8 cellular contexts compared by ENCODE assay signal in genomic region chr9:137611623-137612609, GRCh38. TPM values are rescaled to one million over a fixed set of nuclear protein-coding genes. Genes with fewer than 3 reads are reported as not detected.
DNase-seq lines count a peak whose midpoint lies in the region; ATAC-seq and TF ChIP-seq lines count a peak whose summit lies in the region.

No MANE protein-coding gene starts in this region.

- CTCF ChIA-PET in CD4-positive, alpha-beta memory T cell (lab: Charles Lee; ENCODE audit: partially characterized antibody): no interaction called here
- CTCF ChIA-PET in IMR-90 (lab: Yijun Ruan, JAX): no interaction called here
- CTCF ChIA-PET in activated CD4-positive, alpha-beta memory T cell treated with anti-CD3 and anti-CD28 coated beads for 36 hours (lab: Charles Lee): no interaction called here

- peak overlapping the region; percentile 97 for H2AK5ac ChIP-seq in IMR-90 (ENCODE audit: low read depth, low read length)

- TF ChIP-seq RAD21 in IMR-90 (IDR thresholded peaks at IDR 0.05; ENCODE audit: low read length): no peak

- H3K9me3 Mint-ChIP-seq in CD4-positive, alpha-beta memory T cell: no peaks in the 10 kb centered on the region
- no peaks in the 10 kb centered on the region for H3K9me3 Mint-ChIP-seq in activated CD4-positive, alpha-beta memory T cell treated with anti-CD3 and anti-CD28 coated beads for 36 hours
- no peaks in the 10 kb centered on the region for H3K9me3 Mint-ChIP-seq in immature natural killer cell

- ATAC-seq in IMR-90 (ENCODE audit: low read depth) (peak; percentile 73), foreskin keratinocyte (peak; percentile 93), sciatic nerve (peak; percentile 64), GM18867 (IDR thresholded peaks at IDR 0.05; ENCODE audit: unreplicated experiment) (no peak), GM21381 (IDR thresholded peaks at IDR 0.05; ENCODE audit: unreplicated experiment) (no peak)

- H3K4me2 ChIP-seq in IMR-90 (ENCODE audit: low read depth, low read length): peak overlapping the region; percentile 6; the same call in 1 of the 2 replicates

- H3K79me1 ChIP-seq in IMR-90 (ENCODE audit: low read depth in 1 of 2, low read length in 2 of 2): peaks cover 17 to 59% of the 10 kb centered on the region in 2 experiments

- 24% methylated on average over 5 of the region's 21 CpGs; no CpG with 5 or more reads in 1 of the 2 experiments for WGBS in IMR-90 (ENCODE audit: extremely low coverage in 2 of 2, insufficient read length in 1 of 2), 2 experiments

- H3K4me1 Mint-ChIP-seq in CD4-positive, alpha-beta memory T cell: peaks cover 14 to 56% (median 26%) of the 10 kb centered on the region in 4 donors
- peaks cover 29% of the 10 kb centered on the region for H3K4me1 Mint-ChIP-seq in activated CD4-positive, alpha-beta memory T cell treated with anti-CD3 and anti-CD28 coated beads for 36 hours (ENCODE audit: low read depth)
- peaks cover 8 to 29% of the 10 kb centered on the region in 2 donors for H3K4me1 Mint-ChIP-seq in immature natural killer cell

- peaks cover 24% of the 10 kb centered on the region for H3K9me1 ChIP-seq in IMR-90 (ENCODE audit: insufficient read depth, low read length)

- peaks cover 14% of the 10 kb centered on the region for H3K36me3 ChIP-seq in CD4-positive, alpha-beta memory T cell (ENCODE audit: insufficient read depth, low read length)
- H3K36me3 ChIP-seq in IMR-90 (ENCODE audit: control insufficient read depth, insufficient read depth, low read length): peaks cover 26% of the 10 kb centered on the region

- peaks cover 0 to 11% of the 10 kb centered on the region in 2 donors for H3K36me3 Mint-ChIP-seq in CD4-positive, alpha-beta memory T cell
- H3K36me3 Mint-ChIP-seq in activated CD4-positive, alpha-beta memory T cell treated with anti-CD3 and anti-CD28 coated beads for 36 hours: peaks cover 3% of the 10 kb centered on the region
- no peaks in the 10 kb centered on the region for H3K36me3 Mint-ChIP-seq in immature natural killer cell

- peak overlapping the region; percentile 77; the same call in 1 of the 2 replicates for H4K5ac ChIP-seq in IMR-90 (ENCODE audit: low read depth, low read length)

- H3K27me3 ChIP-seq in CD4-positive, alpha-beta memory T cell (ENCODE audit: insufficient read depth, low read length): no peaks in the 10 kb centered on the region
- H3K27me3 ChIP-seq in IMR-90 (ENCODE audit: control insufficient read depth, insufficient read depth, low read length): no peaks in the 10 kb centered on the region
- H3K27me3 ChIP-seq in foreskin keratinocyte: no peaks in the 10 kb centered on the region

- peak in 1 of 5 donors; percentile 70 for DNase-seq in CD4-positive, alpha-beta memory T cell
- DNase-seq in IMR-90: peak; percentile 73
- DNase-seq in activated CD4-positive, alpha-beta memory T cell treated with anti-CD3 and anti-CD28 coated beads for 36 hours: peak; percentile 71
- DNase-seq in foreskin keratinocyte: peak; percentile 93 to 97
- DNase-seq in sciatic nerve (ENCODE audit: low spot score): no peak
- no peak for DNase-seq in immature natural killer cell

- H3K27ac ChIP-seq in CD4-positive, alpha-beta memory T cell (ENCODE audit: low read depth, low read length): no peak overlapping the region
- H3K27ac ChIP-seq in IMR-90 (ENCODE audit: insufficient read depth, low read length) (peak overlapping the region; percentile 39; the same call in 1 of the 2 replicates), foreskin keratinocyte (peak overlapping the region; percentile 94)

- peak overlapping the region; percentile 2; the same call in 1 of the 2 replicates for H3K9ac ChIP-seq in IMR-90 (ENCODE audit: low read depth, low read length)

- H4K8ac ChIP-seq in IMR-90 (ENCODE audit: low read depth in 2 of 2, low read length in 2 of 2): peak overlapping the region; percentile 56 to 84

- peak overlapping the region in 6 of 7 donors; percentile 46 to 75 (median 66) for H3K27ac Mint-ChIP-seq in CD4-positive, alpha-beta memory T cell
- H3K27ac Mint-ChIP-seq in activated CD4-positive, alpha-beta memory T cell treated with anti-CD3 and anti-CD28 coated beads for 36 hours: peak overlapping the region; percentile 70
- H3K27ac Mint-ChIP-seq in immature natural killer cell: peak overlapping the region in 3 of 6 donors; percentile 37 to 40 (median 39)

- H2BK5ac ChIP-seq in IMR-90 (ENCODE audit: low read depth, low read length, poor library complexity, severe bottlenecking): peak overlapping the region; percentile 91

- H3K4me3 ChIP-seq in CD4-positive, alpha-beta memory T cell (ENCODE audit: low read length in 2 of 2): no peak overlapping the region
- H3K4me3 ChIP-seq in IMR-90 (ENCODE audit: insufficient read depth, low read depth, low read length): no peak overlapping the region

- peak overlapping the region; percentile 71 for H3K4ac ChIP-seq in IMR-90 (ENCODE audit: low read depth, low read length)

- peak overlapping the region; percentile 80 for H2AFZ ChIP-seq in IMR-90 (replicated peaks; ENCODE audit: low read length, poor library complexity)

- in situ Hi-C loops in IMR-90 (cut with MboI; ENCODE audit: low sequenced_read_pairs): no loop called here

- H3K14ac ChIP-seq in IMR-90 (replicated peaks; ENCODE audit: low read depth, low read length): peak overlapping the region; percentile 49

- H4K20me1 ChIP-seq in IMR-90 (ENCODE audit: insufficient read depth, low read length): peaks cover 18% of the 10 kb centered on the region; the same call in 1 of the 2 replicates

- POLR2A ChIA-PET in CD4-positive, alpha-beta memory T cell (lab: Charles Lee; ENCODE audit: partially characterized antibody): no interaction called here
- POLR2A ChIA-PET in IMR-90 (lab: Charles Lee; ENCODE audit: unreplicated experiment): no interaction called here
- POLR2A ChIA-PET in activated CD4-positive, alpha-beta memory T cell treated with anti-CD3 and anti-CD28 coated beads for 36 hours (lab: Charles Lee): no interaction called here

- H2AK9ac ChIP-seq in IMR-90 (replicated peaks; ENCODE audit: low read depth, low read length, poor library complexity): peak overlapping the region; percentile 99

- H3K9me3 ChIP-seq in CD4-positive, alpha-beta memory T cell (ENCODE audit: control insufficient read depth in 1 of 2, low read length in 2 of 2): no peaks in the 10 kb centered on the region
- no peaks in the 10 kb centered on the region for H3K9me3 ChIP-seq in IMR-90 (ENCODE audit: control insufficient read depth, insufficient read depth, low read length)

- peaks cover 32% of the 10 kb centered on the region for H3K4me1 ChIP-seq in CD4-positive, alpha-beta memory T cell (ENCODE audit: insufficient read depth, low read length)
- H3K4me1 ChIP-seq in IMR-90 (ENCODE audit: control insufficient read depth, insufficient read depth, low read length): peaks cover 19% of the 10 kb centered on the region
- peaks cover 16% of the 10 kb centered on the region for H3K4me1 ChIP-seq in foreskin keratinocyte

- no peak for TF ChIP-seq POLR2A in IMR-90 (IDR thresholded peaks at IDR 0.05; ENCODE audit: low read depth, low read length)

- peak overlapping the region; percentile 25; the same call in 1 of the 3 replicates for H2BK15ac ChIP-seq in IMR-90 (ENCODE audit: low read depth, low read length)

- H2BK120ac ChIP-seq in IMR-90 (ENCODE audit: low read depth, low read length): peak overlapping the region; percentile 42

- H3K18ac ChIP-seq in IMR-90 (ENCODE audit: low read depth, low read length): no peak overlapping the region; the same call in 1 of the 2 replicates

- peak overlapping the region; percentile 77 for H4K91ac ChIP-seq in IMR-90 (ENCODE audit: insufficient read depth, low read depth, low read length)

- no peak overlapping the region; the same call in 1 of the 2 replicates for H2BK20ac ChIP-seq in IMR-90 (ENCODE audit: low read depth, low read length)

- no TSS peak for BruUV-seq in IMR-90 (replicated peaks; lab: Mats Ljungman, UMichigan)

- H3K56ac ChIP-seq in IMR-90 (ENCODE audit: extremely low read depth, insufficient read depth, low read length): no peak overlapping the region

- peak overlapping the region; percentile 40; the same call in 1 of the 2 replicates for H3K23ac ChIP-seq in IMR-90 (ENCODE audit: low read depth, low read length)

- TF ChIP-seq CTCF in IMR-90 (conservative IDR thresholded peaks at IDR 0.05; ENCODE audit: low read depth, low read length) (no peak), foreskin keratinocyte (conservative IDR thresholded peaks at IDR 0.05) (peak; percentile 16)

- peak overlapping the region in 2 of 8 donors; percentile 39 to 50 for H3K4me3 Mint-ChIP-seq in CD4-positive, alpha-beta memory T cell
- H3K4me3 Mint-ChIP-seq in activated CD4-positive, alpha-beta memory T cell treated with anti-CD3 and anti-CD28 coated beads for 36 hours: no peak overlapping the region
- H3K4me3 Mint-ChIP-seq in immature natural killer cell: no peak overlapping the region

- dilution Hi-C loops in IMR-90 (cut with HindIII; ENCODE audit: low sequenced_read_pairs, unreplicated experiment): no loop called here

- intact Hi-C loops in CD4-positive, alpha-beta memory T cell (cut with micrococcal nuclease): no loop called here
- intact Hi-C loops in IMR-90 (cut with micrococcal nuclease): no loop called here
- intact Hi-C loops in activated CD4-positive, alpha-beta memory T cell treated with anti-CD3 and anti-CD28 coated beads for 36 hours (cut with micrococcal nuclease): no loop called here
- intact Hi-C loops in sciatic nerve (cut with DNase I): no loop called here

- no peaks in the 10 kb centered on the region for H3K27me3 Mint-ChIP-seq in CD4-positive, alpha-beta memory T cell
- H3K27me3 Mint-ChIP-seq in activated CD4-positive, alpha-beta memory T cell treated with anti-CD3 and anti-CD28 coated beads for 36 hours: no peaks in the 10 kb centered on the region
- peaks cover 0 to 2% (median 2%) of the 10 kb centered on the region in 3 donors for H3K27me3 Mint-ChIP-seq in immature natural killer cell (ENCODE audit: low read depth in 3 of 3)

RNA-seq across cellular contexts. Expression of gene ARRDC1, which starts 6.4 kb away (rescaled TPM):
- total RNA-seq in CD4-positive, alpha-beta memory T cell: 10 to 100 TPM; 82.3 to 86.2 TPM
- 10 to 100 TPM; 54.3 to 59.4 TPM for polyA plus RNA-seq in CD4-positive, alpha-beta memory T cell
- total RNA-seq in IMR-90 (2012; rRNA removed): 7.7 and 7.8 TPM in 2 replicates
- 37.8 and 41.4 TPM in 2 replicates for polyA plus RNA-seq in IMR-90 (2012; rRNA removed)
- 19.6 and 40.1 TPM in 2 replicates for polyA plus RNA-seq in IMR-90 (2012; cell fraction: cytosol; rRNA removed)
- polyA plus RNA-seq in IMR-90 (2012; cell fraction: nucleus; rRNA removed; ENCODE audit: low replicate concordance): 177 and 484 TPM in 2 replicates
- total RNA-seq in activated CD4-positive, alpha-beta memory T cell treated with anti-CD3 and anti-CD28 coated beads for 36 hours: 10 to 100 TPM; 38.2 to 40.5 TPM
- total RNA-seq in foreskin keratinocyte: 72.3 and 81.9 TPM in 2 replicates
- polyA plus RNA-seq in foreskin keratinocyte: 103 and 119 TPM in 2 replicates
- 30.6 TPM for total RNA-seq in sciatic nerve
- 10 to 100 TPM; 39.1 to 60.7 (median 57.3) TPM for polyA plus RNA-seq in immature natural killer cell

RNA-seq across cellular contexts. Expression of gene EHMT1, which starts 6.9 kb away (rescaled TPM):
- 100 to 1,000 TPM in 1 of 2 experiments, 10 to 100 TPM in 1; 99.6 to 118 TPM for total RNA-seq in CD4-positive, alpha-beta memory T cell
- polyA plus RNA-seq in CD4-positive, alpha-beta memory T cell: 10 to 100 TPM in 1 of 2 donors, 1 to 10 TPM in 1; 6.7 to 35.5 TPM
- total RNA-seq in IMR-90 (2012; rRNA removed): 32.8 and 36.1 TPM in 2 replicates
- 35.1 and 39.0 TPM in 2 replicates for polyA plus RNA-seq in IMR-90 (2012; rRNA removed)
- polyA plus RNA-seq in IMR-90 (2012; cell fraction: cytosol; rRNA removed): 30.8 and 36.6 TPM in 2 replicates
- polyA plus RNA-seq in IMR-90 (2012; cell fraction: nucleus; rRNA removed; ENCODE audit: low replicate concordance): 109 and 195 TPM in 2 replicates
- total RNA-seq in activated CD4-positive, alpha-beta memory T cell treated with anti-CD3 and anti-CD28 coated beads for 36 hours: 10 to 100 TPM; 66.0 to 70.8 TPM
- total RNA-seq in foreskin keratinocyte: 38.1 and 45.3 TPM in 2 replicates
- polyA plus RNA-seq in foreskin keratinocyte: 20.2 and 22.8 TPM in 2 replicates
- total RNA-seq in sciatic nerve: 104 TPM
- polyA plus RNA-seq in immature natural killer cell: 10 to 100 TPM; 14.1 to 62.7 (median 14.8) TPM

RNA-seq across cellular contexts. Expression of gene ZMYND19, which starts 21.6 kb away (rescaled TPM):
- 10 to 100 TPM; 26.8 to 29.1 TPM for total RNA-seq in CD4-positive, alpha-beta memory T cell
- 10 to 100 TPM in 1 of 2 donors, 1 to 10 TPM in 1; 3.6 to 13.7 TPM for polyA plus RNA-seq in CD4-positive, alpha-beta memory T cell
- total RNA-seq in IMR-90 (2012; rRNA removed): 14.3 and 16.4 TPM in 2 replicates
- polyA plus RNA-seq in IMR-90 (2012; rRNA removed): 21.4 and 23.1 TPM in 2 replicates
- 24.4 and 24.7 TPM in 2 replicates for polyA plus RNA-seq in IMR-90 (2012; cell fraction: cytosol; rRNA removed)
- polyA plus RNA-seq in IMR-90 (2012; cell fraction: nucleus; rRNA removed; ENCODE audit: low replicate concordance): 41.1 and 61.6 TPM in 2 replicates
- 10 to 100 TPM; 39.7 to 42.6 TPM for total RNA-seq in activated CD4-positive, alpha-beta memory T cell treated with anti-CD3 and anti-CD28 coated beads for 36 hours
- 41.8 and 56.1 TPM in 2 replicates for total RNA-seq in foreskin keratinocyte
- 51.4 and 64.6 TPM in 2 replicates for polyA plus RNA-seq in foreskin keratinocyte
- 15.6 TPM for total RNA-seq in sciatic nerve
- 1 to 10 TPM; 1.5 to 7.0 (median 3.3) TPM for polyA plus RNA-seq in immature natural killer cell

RNA-seq across cellular contexts. Expression of gene DPH7, which starts 33.2 kb away (rescaled TPM):
- total RNA-seq in CD4-positive, alpha-beta memory T cell: 10 to 100 TPM; 76.7 to 79.1 TPM
- 10 to 100 TPM; 27.9 to 30.2 TPM for polyA plus RNA-seq in CD4-positive, alpha-beta memory T cell
- total RNA-seq in IMR-90 (2012; rRNA removed) (12.2 and 12.5 TPM in 2 replicates), foreskin keratinocyte (29.6 and 30.2 TPM in 2 replicates), sciatic nerve (33.1 TPM)
- polyA plus RNA-seq in IMR-90 (2012; rRNA removed) (33.0 and 33.7 TPM in 2 replicates), foreskin keratinocyte (27.2 and 28.9 TPM in 2 replicates), immature natural killer cell (10 to 100 TPM; 21.4 to 32.4 (median 30.1) TPM)
- 20.7 and 23.8 TPM in 2 replicates for polyA plus RNA-seq in IMR-90 (2012; cell fraction: cytosol; rRNA removed)
- 144 and 149 TPM in 2 replicates for polyA plus RNA-seq in IMR-90 (2012; cell fraction: nucleus; rRNA removed; ENCODE audit: low replicate concordance)
- 10 to 100 TPM; 26.6 to 30.3 TPM for total RNA-seq in activated CD4-positive, alpha-beta memory T cell treated with anti-CD3 and anti-CD28 coated beads for 36 hours

Comparison
In these comparisons a context has a peak if more than half of its experiments do, and no peak if none do; other contexts are left out.
1. DNase-seq: peak in IMR-90 (single experiment), activated CD4-positive, alpha-beta memory T cell treated with anti-CD3 and anti-CD28 coated beads for 36 hours (single experiment) and foreskin keratinocyte (2 of 2); none in sciatic nerve (single experiment) and immature natural killer cell (0 of 3).
2. ATAC-seq: peak in IMR-90 (single experiment), foreskin keratinocyte (single experiment) and sciatic nerve (single experiment); none in GM18867 (single experiment) and GM21381 (single experiment).